2 cellular contexts compared by ENCODE assay signal in genomic region chr11:69049490-69049867, GRCh38.
TF ChIP-seq lines count a peak whose summit lies in the region.

No MANE protein-coding gene starts in this region.

TF ChIP-seq in HCT116, 20 proteins besides CTCF, POLR2A, EP300 and RAD21:
- TF ChIP-seq MAX (IDR thresholded peaks at IDR 0.05) (no peak), ZFX (IDR thresholded peaks at IDR 0.05) (no peak), SRF (IDR thresholded peaks at IDR 0.05; ENCODE audit: low read depth) (no peak), SP1 (IDR thresholded peaks at IDR 0.05; ENCODE audit: low read depth) (no peak), SIN3A (IDR thresholded peaks at IDR 0.05; ENCODE audit: low read depth) (no peak), POLR2AphosphoS5 (IDR thresholded peaks at IDR 0.05; ENCODE audit: low read depth, low read length) (no peak), EGR1 (IDR thresholded peaks at IDR 0.05; ENCODE audit: low read depth) (no peak), REST (IDR thresholded peaks at IDR 0.05; ENCODE audit: low read depth) (no peak), TCF7L2 (IDR thresholded peaks at IDR 0.05; ENCODE audit: borderline replicate concordance, extremely low read depth, insufficient read depth, insufficient read length) (no peak), ELF1 (IDR thresholded peaks at IDR 0.05; ENCODE audit: borderline replicate concordance, low read depth) (no peak), FOSL1 (IDR thresholded peaks at IDR 0.05; ENCODE audit: low read depth) (no peak), CBX3 (IDR thresholded peaks at IDR 0.05; ENCODE audit: low read depth) (no peak), YY1 (IDR thresholded peaks at IDR 0.05; ENCODE audit: extremely low read depth, insufficient replicate concordance, low read depth, low read length) (no peak), ZNF274 (IDR thresholded peaks at IDR 0.05; ENCODE audit: low read depth, low read length) (no peak), EZH2 (IDR thresholded peaks at IDR 0.05) (no peak), ZBTB33 (IDR thresholded peaks at IDR 0.05; ENCODE audit: extremely low read depth, insufficient replicate concordance, low read length) (no peak)

TF ChIP-seq in H1, 55 proteins besides CTCF, POLR2A, EP300 and RAD21:
- TF ChIP-seq JUND (IDR thresholded peaks at IDR 0.05; ENCODE audit: low read length) (no peak), USF2 (IDR thresholded peaks at IDR 0.05; ENCODE audit: low read length) (no peak), KDM1A (IDR thresholded peaks at IDR 0.05; ENCODE audit: borderline replicate concordance, low read length) (no peak), POU5F1 (IDR thresholded peaks at IDR 0.05; ENCODE audit: low read depth, low read length) (no peak), BRCA1 (IDR thresholded peaks at IDR 0.05; ENCODE audit: low read depth, low read length) (no peak), EZH2 (IDR thresholded peaks at IDR 0.05; ENCODE audit: low read depth, low read length, severe bottlenecking) (no peak), SUZ12 (IDR thresholded peaks at IDR 0.05; ENCODE audit: low read length) (no peak), ATF2 (IDR thresholded peaks at IDR 0.05; ENCODE audit: low read length) (no peak), CHD1 (IDR thresholded peaks at IDR 0.05; ENCODE audit: low read depth, low read length) (no peak), NRF1 (IDR thresholded peaks at IDR 0.05; ENCODE audit: low read depth, low read length) (no peak), ATF3 (IDR thresholded peaks at IDR 0.05; ENCODE audit: insufficient read depth, low read depth, low read length) (no peak), PHF8 (conservative IDR thresholded peaks at IDR 0.05; ENCODE audit: low read depth, low read length) (no peak), CREB1 (IDR thresholded peaks at IDR 0.05) (no peak), SP2 (IDR thresholded peaks at IDR 0.05; ENCODE audit: low read length) (no peak), CBX8 (IDR thresholded peaks at IDR 0.05; ENCODE audit: borderline replicate concordance, low read depth, low read length) (no peak), RNF2 (IDR thresholded peaks at IDR 0.05; ENCODE audit: borderline replicate concordance, low read depth, low read length, missing control alignments, poor library complexity, severe bottlenecking) (no peak), MAX (IDR thresholded peaks at IDR 0.05) (no peak)
